Comparison of ENCODE assay signal across 8 cellular contexts in genomic region chr3:3800685-3801509, GRCh38. TPM values are rescaled to one million over a fixed set of nuclear protein-coding genes. Genes with fewer than 3 reads are reported as not detected.
DNase-seq lines count a peak whose midpoint lies in the region; ATAC-seq and TF ChIP-seq lines count a peak whose summit lies in the region.

No MANE protein-coding gene starts in this region.

- H3K9me3 ChIP-seq in neutrophil, result no peaks in the 10 kb centered on the region

- H3K27me3 ChIP-seq in neutrophil, result peaks cover 69% of the 10 kb centered on the region

- ATAC-seq in Right ventricle myocardium superior (ENCODE audit: poor library complexity), result peak; percentile 59
- ATAC-seq in GM18502 (IDR thresholded peaks at IDR 0.05; ENCODE audit: poor library complexity, unreplicated experiment), result no peak
- ATAC-seq in GM21723 (IDR thresholded peaks at IDR 0.05; ENCODE audit: unreplicated experiment), result no peak
- ATAC-seq in HG02973 (IDR thresholded peaks at IDR 0.05; ENCODE audit: unreplicated experiment), result no peak

- peak overlapping the region; percentile 66; the same call in 1 of the 2 replicates for H3K27ac ChIP-seq in C4-2B
- H3K27ac ChIP-seq in neutrophil, result peak overlapping the region; percentile 73

- peaks cover 23 to 28% of the 10 kb centered on the region in 2 experiments for H3K4me1 ChIP-seq in neutrophil (ENCODE audit: control insufficient read depth in 1 of 2, insufficient read depth in 1 of 2, low read depth in 1 of 2, low read length in 1 of 2)

- peak overlapping the region; percentile 75 to 83 for H3K4me3 ChIP-seq in neutrophil (ENCODE audit: low read depth in 1 of 2, low read length in 1 of 2)

- TF ChIP-seq CTCF in C4-2B (conservative IDR thresholded peaks at IDR 0.05) (no peak), neutrophil (IDR thresholded peaks at IDR 0.05) (no peak)

- DNase-seq in SK-N-DZ (ENCODE audit: low spot score), result peak; percentile 36
- DNase-seq in Right ventricle myocardium superior, result peak; percentile 48
- DNase-seq in NCI-H1105 (lab: John Stamatoyannopoulos, UW), result no peak

- intact Hi-C loops in Right ventricle myocardium superior (cut with DNase I), result no loop called here

- H3K36me3 ChIP-seq in neutrophil, result no peaks in the 10 kb centered on the region

RNA-seq across cellular contexts. Expression of gene LRRN1, which starts 1.7 kb away (rescaled TPM):
- polyA plus RNA-seq in SK-N-DZ (2014; cell fraction: cytosol; rRNA removed), result 24.0 and 24.6 TPM in 2 replicates
- 26.5 and 31.3 TPM in 2 replicates for polyA plus RNA-seq in SK-N-DZ (2014; cell fraction: nucleus; rRNA removed)
- total RNA-seq in Right ventricle myocardium superior, result 0.05 TPM
